8 cellular contexts compared by ENCODE assay signal in the genomic region with DNA sequence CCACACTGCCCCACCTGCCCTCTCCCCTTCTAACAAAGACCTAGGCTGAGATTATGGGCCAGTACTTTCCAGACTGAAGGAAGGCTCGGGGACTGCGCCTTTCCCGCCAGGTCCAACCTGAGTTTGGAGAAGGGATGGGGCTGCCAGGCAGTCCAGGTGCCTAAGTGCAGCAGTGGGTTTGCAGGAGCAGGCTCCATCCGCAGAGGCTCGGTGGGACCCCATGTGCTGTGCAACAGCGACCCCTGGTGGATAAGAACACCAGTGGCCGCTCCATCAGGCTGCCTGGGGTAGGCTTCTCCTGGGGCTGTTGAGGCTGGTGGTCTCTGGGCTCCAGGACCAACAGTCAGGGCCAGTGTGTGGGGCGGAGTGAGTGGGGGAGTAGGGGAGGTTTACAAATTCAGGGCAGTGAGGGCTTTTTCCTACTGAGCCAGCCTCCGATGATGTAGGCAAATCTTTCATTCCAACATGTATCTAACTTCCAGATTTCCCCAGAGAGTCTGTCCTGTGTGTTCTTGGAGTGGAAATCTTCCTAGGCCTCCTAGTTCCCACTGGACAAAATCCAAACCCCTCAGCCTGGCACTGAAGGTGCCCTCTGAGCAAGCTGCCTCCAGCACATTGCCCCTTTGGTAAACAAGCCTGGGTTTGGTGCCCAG.
DNase-seq lines count a peak whose midpoint lies in the region; ATAC-seq, FAIRE-seq and TF ChIP-seq lines count a peak whose summit lies in the region.

No MANE protein-coding gene starts in this region.

- FAIRE-seq in GM18507 (lab: Jason Lieb, UNC) = peak; percentile 50

- ATAC-seq in HG02885 (IDR thresholded peaks at IDR 0.05; ENCODE audit: poor library complexity, unreplicated experiment) (peak; percentile 93), WTC11 (peak; percentile 98)

- H3K4me3 Mint-ChIP-seq in WTC11 = no peak overlapping the region

- DNase-seq in AG04449 (ENCODE audit: low read depth, low spot score) (no peak), GM18507 (ENCODE audit: extremely low spot score, insufficient read length, low read depth) (peak; percentile 64), NCI-H187 (lab: John Stamatoyannopoulos, UW) (peak; percentile 44 to 60), WTC11 (ENCODE audit: low spot score) (peak; percentile 90), T47D (ENCODE audit: low read depth in 1 of 2, low spot score in 1 of 2) (peak; percentile 36 to 67), iris pigment epithelial cell (ENCODE audit: low read depth) (peak; percentile 47)
- peak; percentile 57 to 64 for DNase-seq in stimulated activated CD4-positive, alpha-beta T cell treated with anti-CD3 and anti-CD28 coated beads, Interleukin-1b, Interleukin-23, amount 100 ng/mL, for 4 hours (ENCODE audit: low read depth in 2 of 2)

- POLR2A ChIA-PET in AG04449 (lab: Yijun Ruan, JAX) (no interaction called here), WTC11 (lab: Charles Lee) (no interaction called here)

- CTCF ChIA-PET in AG04449 (lab: Yijun Ruan, JAX) (interaction anchor here (0.9 to 13.0 kb wide), 10 partner anchors 9 to 299 kb away, joined by 3 to 373 read pairs (median 4); no protein-coding TSS in a partner anchor), WTC11 (lab: Charles Lee) (interaction anchor here (1.0 to 3.2 kb wide), 4 partner anchors 93 to 300 kb away, joined by 3 to 21 read pairs (median 12); no protein-coding TSS in a partner anchor)

- H3K4me1 Mint-ChIP-seq in WTC11 = no peaks in the 10 kb centered on the region

- in situ Hi-C loops in T47D (cut with HindIII; ENCODE audit: low pct_unique_long_range_greater_than_20kb, low sequenced_read_pairs) = no loop called here

- H3K4me3 ChIP-seq in AG04449 (ENCODE audit: low read depth, low read length) = no peak overlapping the region

- H3K27me3 Mint-ChIP-seq in WTC11 (ENCODE audit: low read depth) = no peaks in the 10 kb centered on the region

- TF ChIP-seq CTCF in AG04449 (IDR thresholded peaks at IDR 0.05; ENCODE audit: insufficient read depth, low read length, missing control alignments) (peak; percentile 95), WTC11 (IDR thresholded peaks at IDR 0.05) (peak; percentile 94)

- H3K27ac Mint-ChIP-seq in WTC11 = no peak overlapping the region

- no peaks in the 10 kb centered on the region for H3K36me3 Mint-ChIP-seq in WTC11

- H3K9me3 Mint-ChIP-seq in WTC11 = no peaks in the 10 kb centered on the region

TF ChIP-seq in WTC11, 78 proteins besides CTCF, POLR2A, EP300 and RAD21:
- TF ChIP-seq MAX (CRISPR knock-in tag; IDR thresholded peaks at IDR 0.05) = 0 out of 2 replicates have a peak, but pooled peaks have one; percentile 10
- no peak for TF ChIP-seq ERG (CRISPR knock-in tag; IDR thresholded peaks at IDR 0.05)
